In the genomic region with DNA sequence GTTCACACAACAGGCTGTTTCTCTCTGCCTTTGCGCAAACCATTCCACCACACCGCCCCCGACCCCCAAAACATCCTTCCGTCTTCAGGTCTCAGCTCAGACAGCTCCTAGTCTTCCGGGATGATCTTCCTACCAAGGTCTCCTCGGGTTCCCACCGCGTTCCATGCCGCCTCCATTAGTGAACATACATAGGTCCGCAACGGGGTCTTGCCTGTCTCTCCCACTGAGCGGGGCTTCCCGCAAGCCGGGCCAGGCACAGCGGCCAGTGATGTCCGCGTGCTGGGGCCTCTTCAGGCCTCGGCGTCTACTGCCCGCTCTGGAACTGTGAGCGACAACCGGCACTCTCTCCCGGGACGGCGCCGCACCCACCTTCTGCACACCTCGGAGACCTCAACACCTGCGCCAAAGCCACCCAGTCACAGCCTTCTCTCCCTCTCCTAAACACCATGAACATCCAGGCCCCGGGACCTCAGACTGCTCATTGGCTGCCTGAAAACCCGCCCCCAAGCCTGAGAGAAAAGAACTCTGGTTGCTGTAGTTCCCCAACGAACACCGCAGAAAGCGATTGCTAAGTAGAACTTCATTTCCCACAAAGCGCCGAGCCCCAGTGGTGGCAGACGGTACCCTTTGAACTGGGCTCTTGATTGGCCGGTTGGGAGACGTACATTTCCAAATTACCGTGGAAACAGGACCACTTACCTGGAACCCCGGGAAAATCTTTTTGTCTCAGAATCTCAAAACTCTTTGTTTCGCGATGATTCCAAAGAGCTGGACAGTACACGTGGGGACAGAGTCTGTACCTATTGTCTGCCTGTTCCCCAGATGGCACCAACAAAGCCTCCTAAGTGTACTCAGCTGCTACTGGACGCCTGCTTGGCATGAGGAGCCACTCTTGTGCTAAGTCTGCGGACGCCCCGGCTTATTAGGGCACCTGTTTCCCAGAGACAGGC, we compare ENCODE assay signal across 2 cellular contexts.
TF ChIP-seq lines count a peak whose summit lies in the region.

No MANE protein-coding gene starts in this region.

TF ChIP-seq in HEK293T, 16 proteins besides CTCF, POLR2A, EP300 and RAD21 (continued from another document):
- TF ChIP-seq LEF1 (IDR thresholded peaks at IDR 0.05; ENCODE audit: borderline replicate concordance) (no peak), ARNT (IDR thresholded peaks at IDR 0.05) (no peak), NFRKB (IDR thresholded peaks at IDR 0.05) (no peak), PKNOX1 (IDR thresholded peaks at IDR 0.05) (no peak), TARDBP (IDR thresholded peaks at IDR 0.05) (no peak), HDGF (IDR thresholded peaks at IDR 0.05; ENCODE audit: borderline replicate concordance) (no peak)

TF ChIP-seq in GM12878, 131 proteins besides CTCF, POLR2A, EP300 and RAD21 (continued from another document and continues in another):
- no peak for TF ChIP-seq KDM1A (IDR thresholded peaks at IDR 0.05; ENCODE audit: borderline replicate concordance)
- no peak for TF ChIP-seq ZNF622 (IDR thresholded peaks at IDR 0.05)
- no peak for TF ChIP-seq MEF2B (IDR thresholded peaks at IDR 0.05; ENCODE audit: partially characterized antibody, poor library complexity, severe bottlenecking)
- no peak for TF ChIP-seq YBX1 (IDR thresholded peaks at IDR 0.05)
- no peak for TF ChIP-seq KAT2A (conservative IDR thresholded peaks at IDR 0.05; ENCODE audit: control insufficient read depth, low read depth, low read length)
- no peak for TF ChIP-seq ZNF592 (IDR thresholded peaks at IDR 0.05)
- TF ChIP-seq SIN3A (IDR thresholded peaks at IDR 0.05; ENCODE audit: low read depth, low read length), result no peak
- TF ChIP-seq CREM (IDR thresholded peaks at IDR 0.05; ENCODE audit: low read depth), result peak; percentile 77; the same call in 1 of the 2 replicates
- TF ChIP-seq ETV6 (conservative IDR thresholded peaks at IDR 0.05 in 1 of 2, IDR thresholded peaks at IDR 0.05 in 1 of 2; ENCODE audit: borderline replicate concordance in 1 of 2, low read depth in 1 of 2), result no peak
- TF ChIP-seq PAX8 (IDR thresholded peaks at IDR 0.05), result no peak
- no peak for TF ChIP-seq HDAC6 (IDR thresholded peaks at IDR 0.05; ENCODE audit: unreplicated experiment)
- no peak for TF ChIP-seq ZNF207 (IDR thresholded peaks at IDR 0.05; ENCODE audit: borderline replicate concordance)
- no peak for TF ChIP-seq ZNF274 (IDR thresholded peaks at IDR 0.05; ENCODE audit: insufficient read depth, insufficient read length)
- TF ChIP-seq FOS (IDR thresholded peaks at IDR 0.05; ENCODE audit: borderline replicate concordance, extremely low read depth, insufficient read length), result no peak
- peak; percentile 43; the same call in 1 of the 2 replicates for TF ChIP-seq CBFB (IDR thresholded peaks at IDR 0.05; ENCODE audit: low read depth)
- no peak for TF ChIP-seq ASH2L (IDR thresholded peaks at IDR 0.05; ENCODE audit: borderline replicate concordance, low read depth)
- TF ChIP-seq BCL11A (IDR thresholded peaks at IDR 0.05; ENCODE audit: low read depth, low read length), result no peak
- TF ChIP-seq, protein P1, sequence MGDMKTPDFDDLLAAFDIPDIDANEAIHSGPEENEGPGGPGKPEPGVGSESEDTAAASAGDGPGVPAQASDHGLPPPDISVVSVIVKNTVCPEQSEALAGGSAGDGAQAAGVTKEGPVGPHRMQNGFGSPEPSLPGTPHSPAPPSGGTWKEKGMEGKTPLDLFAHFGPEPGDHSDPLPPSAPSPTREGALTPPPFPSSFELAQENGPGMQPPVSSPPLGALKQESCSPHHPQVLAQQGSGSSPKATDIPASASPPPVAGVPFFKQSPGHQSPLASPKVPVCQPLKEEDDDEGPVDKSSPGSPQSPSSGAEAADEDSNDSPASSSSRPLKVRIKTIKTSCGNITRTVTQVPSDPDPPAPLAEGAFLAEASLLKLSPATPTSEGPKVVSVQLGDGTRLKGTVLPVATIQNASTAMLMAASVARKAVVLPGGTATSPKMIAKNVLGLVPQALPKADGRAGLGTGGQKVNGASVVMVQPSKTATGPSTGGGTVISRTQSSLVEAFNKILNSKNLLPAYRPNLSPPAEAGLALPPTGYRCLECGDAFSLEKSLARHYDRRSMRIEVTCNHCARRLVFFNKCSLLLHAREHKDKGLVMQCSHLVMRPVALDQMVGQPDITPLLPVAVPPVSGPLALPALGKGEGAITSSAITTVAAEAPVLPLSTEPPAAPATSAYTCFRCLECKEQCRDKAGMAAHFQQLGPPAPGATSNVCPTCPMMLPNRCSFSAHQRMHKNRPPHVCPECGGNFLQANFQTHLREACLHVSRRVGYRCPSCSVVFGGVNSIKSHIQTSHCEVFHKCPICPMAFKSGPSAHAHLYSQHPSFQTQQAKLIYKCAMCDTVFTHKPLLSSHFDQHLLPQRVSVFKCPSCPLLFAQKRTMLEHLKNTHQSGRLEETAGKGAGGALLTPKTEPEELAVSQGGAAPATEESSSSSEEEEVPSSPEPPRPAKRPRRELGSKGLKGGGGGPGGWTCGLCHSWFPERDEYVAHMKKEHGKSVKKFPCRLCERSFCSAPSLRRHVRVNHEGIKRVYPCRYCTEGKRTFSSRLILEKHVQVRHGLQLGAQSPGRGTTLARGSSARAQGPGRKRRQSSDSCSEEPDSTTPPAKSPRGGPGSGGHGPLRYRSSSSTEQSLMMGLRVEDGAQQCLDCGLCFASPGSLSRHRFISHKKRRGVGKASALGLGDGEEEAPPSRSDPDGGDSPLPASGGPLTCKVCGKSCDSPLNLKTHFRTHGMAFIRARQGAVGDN (IDR thresholded peaks at IDR 0.05), result 0 out of 2 replicates have a peak, but pooled peaks have one; percentile 19
- no peak for TF ChIP-seq RCOR1 (conservative IDR thresholded peaks at IDR 0.05; ENCODE audit: low read depth, low read length)
- 0 out of 2 replicates have a peak, but pooled peaks have one; percentile 13 for TF ChIP-seq E2F4 (IDR thresholded peaks at IDR 0.05; ENCODE audit: low read depth, low read length)
- TF ChIP-seq IKZF1 (conservative IDR thresholded peaks at IDR 0.05), result peak; percentile 80
- TF ChIP-seq, protein P2, sequence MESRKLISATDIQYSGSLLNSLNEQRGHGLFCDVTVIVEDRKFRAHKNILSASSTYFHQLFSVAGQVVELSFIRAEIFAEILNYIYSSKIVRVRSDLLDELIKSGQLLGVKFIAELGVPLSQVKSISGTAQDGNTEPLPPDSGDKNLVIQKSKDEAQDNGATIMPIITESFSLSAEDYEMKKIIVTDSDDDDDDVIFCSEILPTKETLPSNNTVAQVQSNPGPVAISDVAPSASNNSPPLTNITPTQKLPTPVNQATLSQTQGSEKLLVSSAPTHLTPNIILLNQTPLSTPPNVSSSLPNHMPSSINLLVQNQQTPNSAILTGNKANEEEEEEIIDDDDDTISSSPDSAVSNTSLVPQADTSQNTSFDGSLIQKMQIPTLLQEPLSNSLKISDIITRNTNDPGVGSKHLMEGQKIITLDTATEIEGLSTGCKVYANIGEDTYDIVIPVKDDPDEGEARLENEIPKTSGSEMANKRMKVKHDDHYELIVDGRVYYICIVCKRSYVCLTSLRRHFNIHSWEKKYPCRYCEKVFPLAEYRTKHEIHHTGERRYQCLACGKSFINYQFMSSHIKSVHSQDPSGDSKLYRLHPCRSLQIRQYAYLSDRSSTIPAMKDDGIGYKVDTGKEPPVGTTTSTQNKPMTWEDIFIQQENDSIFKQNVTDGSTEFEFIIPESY (IDR thresholded peaks at IDR 0.05), result no peak
- TF ChIP-seq GATAD2B (conservative IDR thresholded peaks at IDR 0.05; ENCODE audit: low read depth), result no peak; the same call in 1 of the 2 replicates
- TF ChIP-seq KLF5 (IDR thresholded peaks at IDR 0.05; ENCODE audit: partially characterized antibody), result no peak
- no peak for TF ChIP-seq SREBF2 (IDR thresholded peaks at IDR 0.05; ENCODE audit: low read length)
- TF ChIP-seq HCFC1 (IDR thresholded peaks at IDR 0.05; ENCODE audit: low read length), result peak; percentile 94
- no peak for TF ChIP-seq TCF7 (IDR thresholded peaks at IDR 0.05; ENCODE audit: borderline replicate concordance)
- TF ChIP-seq, protein P3, sequence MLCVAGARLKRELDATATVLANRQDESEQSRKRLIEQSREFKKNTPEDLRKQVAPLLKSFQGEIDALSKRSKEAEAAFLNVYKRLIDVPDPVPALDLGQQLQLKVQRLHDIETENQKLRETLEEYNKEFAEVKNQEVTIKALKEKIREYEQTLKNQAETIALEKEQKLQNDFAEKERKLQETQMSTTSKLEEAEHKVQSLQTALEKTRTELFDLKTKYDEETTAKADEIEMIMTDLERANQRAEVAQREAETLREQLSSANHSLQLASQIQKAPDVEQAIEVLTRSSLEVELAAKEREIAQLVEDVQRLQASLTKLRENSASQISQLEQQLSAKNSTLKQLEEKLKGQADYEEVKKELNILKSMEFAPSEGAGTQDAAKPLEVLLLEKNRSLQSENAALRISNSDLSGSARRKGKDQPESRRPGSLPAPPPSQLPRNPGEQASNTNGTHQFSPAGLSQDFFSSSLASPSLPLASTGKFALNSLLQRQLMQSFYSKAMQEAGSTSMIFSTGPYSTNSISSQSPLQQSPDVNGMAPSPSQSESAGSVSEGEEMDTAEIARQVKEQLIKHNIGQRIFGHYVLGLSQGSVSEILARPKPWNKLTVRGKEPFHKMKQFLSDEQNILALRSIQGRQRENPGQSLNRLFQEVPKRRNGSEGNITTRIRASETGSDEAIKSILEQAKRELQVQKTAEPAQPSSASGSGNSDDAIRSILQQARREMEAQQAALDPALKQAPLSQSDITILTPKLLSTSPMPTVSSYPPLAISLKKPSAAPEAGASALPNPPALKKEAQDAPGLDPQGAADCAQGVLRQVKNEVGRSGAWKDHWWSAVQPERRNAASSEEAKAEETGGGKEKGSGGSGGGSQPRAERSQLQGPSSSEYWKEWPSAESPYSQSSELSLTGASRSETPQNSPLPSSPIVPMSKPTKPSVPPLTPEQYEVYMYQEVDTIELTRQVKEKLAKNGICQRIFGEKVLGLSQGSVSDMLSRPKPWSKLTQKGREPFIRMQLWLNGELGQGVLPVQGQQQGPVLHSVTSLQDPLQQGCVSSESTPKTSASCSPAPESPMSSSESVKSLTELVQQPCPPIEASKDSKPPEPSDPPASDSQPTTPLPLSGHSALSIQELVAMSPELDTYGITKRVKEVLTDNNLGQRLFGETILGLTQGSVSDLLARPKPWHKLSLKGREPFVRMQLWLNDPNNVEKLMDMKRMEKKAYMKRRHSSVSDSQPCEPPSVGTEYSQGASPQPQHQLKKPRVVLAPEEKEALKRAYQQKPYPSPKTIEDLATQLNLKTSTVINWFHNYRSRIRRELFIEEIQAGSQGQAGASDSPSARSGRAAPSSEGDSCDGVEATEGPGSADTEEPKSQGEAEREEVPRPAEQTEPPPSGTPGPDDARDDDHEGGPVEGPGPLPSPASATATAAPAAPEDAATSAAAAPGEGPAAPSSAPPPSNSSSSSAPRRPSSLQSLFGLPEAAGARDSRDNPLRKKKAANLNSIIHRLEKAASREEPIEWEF (IDR thresholded peaks at IDR 0.05; ENCODE audit: insufficient replicate concordance, low read depth, low read length), result no peak
- TF ChIP-seq FOXM1 (IDR thresholded peaks at IDR 0.05; ENCODE audit: low read depth, low read length), result no peak
- no peak; the same call in 1 of the 2 replicates for TF ChIP-seq ELK1 (IDR thresholded peaks at IDR 0.05; ENCODE audit: low read depth, low read length)
- TF ChIP-seq, protein P4, sequence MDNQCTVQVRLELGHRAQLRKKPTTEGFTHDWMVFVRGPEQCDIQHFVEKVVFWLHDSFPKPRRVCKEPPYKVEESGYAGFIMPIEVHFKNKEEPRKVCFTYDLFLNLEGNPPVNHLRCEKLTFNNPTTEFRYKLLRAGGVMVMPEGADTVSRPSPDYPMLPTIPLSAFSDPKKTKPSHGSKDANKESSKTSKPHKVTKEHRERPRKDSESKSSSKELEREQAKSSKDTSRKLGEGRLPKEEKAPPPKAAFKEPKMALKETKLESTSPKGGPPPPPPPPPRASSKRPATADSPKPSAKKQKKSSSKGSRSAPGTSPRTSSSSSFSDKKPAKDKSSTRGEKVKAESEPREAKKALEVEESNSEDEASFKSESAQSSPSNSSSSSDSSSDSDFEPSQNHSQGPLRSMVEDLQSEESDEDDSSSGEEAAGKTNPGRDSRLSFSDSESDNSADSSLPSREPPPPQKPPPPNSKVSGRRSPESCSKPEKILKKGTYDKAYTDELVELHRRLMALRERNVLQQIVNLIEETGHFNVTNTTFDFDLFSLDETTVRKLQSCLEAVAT (IDR thresholded peaks at IDR 0.05), result peak; percentile 48
- TF ChIP-seq NBN (IDR thresholded peaks at IDR 0.05), result peak; percentile 51; the same call in 1 of the 2 replicates
- peak; percentile 54 for TF ChIP-seq SREBF1 (IDR thresholded peaks at IDR 0.05; ENCODE audit: low read length)
